In the genomic region with DNA sequence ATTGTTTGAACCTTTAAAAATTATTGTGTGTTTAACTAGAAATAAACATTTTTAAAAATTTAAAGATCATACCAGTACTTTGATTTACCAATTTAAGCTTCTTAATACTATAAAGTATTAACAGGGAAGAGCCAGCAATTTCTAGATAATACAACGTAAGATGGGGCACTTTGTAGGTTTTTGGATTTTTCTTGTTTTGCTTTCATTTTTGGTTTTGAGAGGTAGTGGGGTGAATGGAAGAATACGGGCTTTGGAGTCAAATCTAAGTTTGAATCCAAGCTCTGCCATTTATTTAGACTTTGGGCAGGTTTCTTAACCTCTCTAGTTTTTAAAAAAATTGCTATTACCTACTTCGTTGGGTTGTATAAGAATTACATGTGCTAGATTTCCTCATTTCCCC, we compare ENCODE assay signal across 26 cellular contexts. TPM values are rescaled to one million over a fixed set of nuclear protein-coding genes. Genes with fewer than 3 reads are reported as not detected.
DNase-seq lines count a peak whose midpoint lies in the region; ATAC-seq, FAIRE-seq and TF ChIP-seq lines count a peak whose summit lies in the region.
"Had no signal": no experiment of that assay in that cellular context is flagged by ENCODE, and none has a peak within 500 bp of the region (broad histone marks: within the 10 kb centered on the region; RNA-seq: fewer than 3 reads in every experiment).

No MANE protein-coding gene starts in this region.

- no peak overlapping the region for H3K9ac ChIP-seq in Karpas-422 (ENCODE audit: low read length)
- H3K9ac ChIP-seq: parathyroid adenoma had no signal

- no peak overlapping the region for H2AFZ ChIP-seq in Karpas-422 (ENCODE audit: low read length)
- H2AFZ ChIP-seq: parathyroid adenoma had no signal

- no peak for ATAC-seq in activated T-cell treated with anti-CD3 and anti-CD28 coated beads, Interleukin-2, amount 50 U/mL, for 72 hours (replicated peaks in 1 of 2)
- ATAC-seq in activated T-helper 17 cell treated with anti-CD3 and anti-CD28 coated beads, Interleukin-2, amount 50 U/mL, for 72 hours (replicated peaks), result no peak
- ATAC-seq: foreskin keratinocyte had no signal

- H3K9me3 ChIP-seq in Karpas-422 (ENCODE audit: low read length) (no peaks in the 10 kb centered on the region), spleen (no peaks in the 10 kb centered on the region)
- H3K9me3 ChIP-seq: uterus had no signal

- H3K4me3 ChIP-seq in Karpas-422 (ENCODE audit: low read length) (no peak overlapping the region), spleen (peak overlapping the region in 6 of 8 donors; percentile 5 to 55 (median 24))
- H3K4me3 ChIP-seq: SK-N-MC, uterus had no signal

- peak overlapping the region; percentile 23 for H3K4me2 ChIP-seq in Karpas-422 (ENCODE audit: low read depth, low read length, poor library complexity, severe bottlenecking)

- H3K36me3 ChIP-seq in Karpas-422 (ENCODE audit: insufficient read depth, low read length) (no peaks in the 10 kb centered on the region), spleen (no peaks in the 10 kb centered on the region)
- H3K36me3 ChIP-seq: uterus had no signal

- peaks cover 79% of the 10 kb centered on the region for H3K79me2 ChIP-seq in Karpas-422 (ENCODE audit: low read length)
- H3K79me2 ChIP-seq: parathyroid adenoma had no signal

- peaks cover 8% of the 10 kb centered on the region for H3K4me1 Mint-ChIP-seq in activated T-cell treated with anti-CD3 and anti-CD28 coated beads, Interleukin-2, amount 50 U/mL, for 72 hours (ENCODE audit: low read depth)
- H3K4me1 Mint-ChIP-seq in activated T-helper 17 cell treated with anti-CD3 and anti-CD28 coated beads, Interleukin-2, amount 50 U/mL, for 72 hours, result peaks cover 5% of the 10 kb centered on the region

- H3K4me1 ChIP-seq in Karpas-422 (ENCODE audit: low read length) (peaks cover 41% of the 10 kb centered on the region), spleen (no peaks in the 10 kb centered on the region)
- H3K4me1 ChIP-seq: parathyroid adenoma, uterus had no signal

- no peaks in the 10 kb centered on the region for H3K9me2 ChIP-seq in Karpas-422 (replicated peaks; ENCODE audit: insufficient read depth, low read length)

- FAIRE-seq in RCC 7860 (lab: Jason Lieb, UNC), result no peak
- FAIRE-seq: bronchial epithelial cell, keratinocyte, TTC549 had no signal

- peak overlapping the region; percentile 81 for H3K27ac Mint-ChIP-seq in activated T-cell treated with anti-CD3 and anti-CD28 coated beads, Interleukin-2, amount 50 U/mL, for 72 hours
- peak overlapping the region; percentile 79 for H3K27ac Mint-ChIP-seq in activated T-helper 17 cell treated with anti-CD3 and anti-CD28 coated beads, Interleukin-2, amount 50 U/mL, for 72 hours
- H3K27ac Mint-ChIP-seq: nephron had no signal

- H3K36me3 Mint-ChIP-seq in activated T-cell treated with anti-CD3 and anti-CD28 coated beads, Interleukin-2, amount 50 U/mL, for 72 hours (ENCODE audit: insufficient read depth in 2 of 2), result no peaks in the 10 kb centered on the region
- no peaks in the 10 kb centered on the region for H3K36me3 Mint-ChIP-seq in activated T-helper 17 cell treated with anti-CD3 and anti-CD28 coated beads, Interleukin-2, amount 50 U/mL, for 72 hours (ENCODE audit: low read depth)

- no peak for TF ChIP-seq POLR2A in spleen (IDR thresholded peaks at IDR 0.05)

- no peak overlapping the region for H3K27ac ChIP-seq in Karpas-422 (ENCODE audit: low read length)
- peak overlapping the region in 3 of 8 donors; percentile 6 to 22 (median 9) for H3K27ac ChIP-seq in spleen
- H3K27ac ChIP-seq: dorsolateral prefrontal cortex, epithelial cell of prostate, foreskin keratinocyte, parathyroid adenoma, SK-N-MC, uterus had no signal

- H4K20me1 ChIP-seq in Karpas-422 (ENCODE audit: insufficient read depth, low read depth, low read length), result no peaks in the 10 kb centered on the region

- intact Hi-C loops in spleen (cut with DNase I; ENCODE audit: low total_unique reads), result no loop called here

- DNase-seq in activated T-cell treated with anti-CD3 and anti-CD28 coated beads, Interleukin-2, amount 50 U/mL, for 72 hours, result no peak
- no peak for DNase-seq in activated T-cell treated with anti-CD3 and anti-CD28 coated beads, Interleukin-2, amount 50 U/mL, for 1 hour
- DNase-seq in Karpas-422 (no peak), spleen (no peak), NCI-H2227 treated with DMSO at 0.1 percent for 48 hours (lab: John Stamatoyannopoulos, UW) (no peak), NCI-H748 treated with DMSO at 0.1 percent for 48 hours (lab: John Stamatoyannopoulos, UW) (no peak), RCC 7860 (ENCODE audit: low spot score) (no peak)
- DNase-seq: activated CD4-positive, alpha-beta T cell treated with anti-CD3 and anti-CD28 coated beads for 4 hours; activated T-cell treated with anti-CD3 and anti-CD28 coated beads, Interleukin-2, amount 50 U/mL, for 48 hours; C1 segment of cervical spinal cord; dorsolateral prefrontal cortex; foreskin keratinocyte; hippocampal formation; mesendoderm; NCI-H187 treated with DMSO at 0.1 percent for 48 hours; NCI-H345; stimulated activated CD4-positive, alpha-beta T cell treated with anti-CD3 and anti-CD28 coated beads, Interleukin-1b, Interleukin-23, amount 100 ng/mL, for 48 hours; uterus had no signal

- no peaks in the 10 kb centered on the region for H3K27me3 ChIP-seq in Karpas-422 (ENCODE audit: low read length)
- no peaks in the 10 kb centered on the region for H3K27me3 ChIP-seq in spleen (replicated peaks in 1 of 7)
- H3K27me3 ChIP-seq: dorsolateral prefrontal cortex, foreskin keratinocyte, uterus had no signal

- H3K9me3 Mint-ChIP-seq in activated T-cell treated with anti-CD3 and anti-CD28 coated beads, Interleukin-2, amount 50 U/mL, for 72 hours, result peaks cover 0 to 2% of the 10 kb centered on the region in 2 donors
- no peaks in the 10 kb centered on the region for H3K9me3 Mint-ChIP-seq in activated T-helper 17 cell treated with anti-CD3 and anti-CD28 coated beads, Interleukin-2, amount 50 U/mL, for 72 hours
- H3K9me3 Mint-ChIP-seq: nephron had no signal

- WGBS in spleen, 5 donors, result 34 to 80% (median 39%) methylated on average over 3 of the region's 3 CpGs

- no peak for TF ChIP-seq CTCF in spleen (IDR thresholded peaks at IDR 0.05 in 8 of 11, conservative IDR thresholded peaks at IDR 0.05 in 3 of 11)

- H3K27me3 Mint-ChIP-seq in activated T-cell treated with anti-CD3 and anti-CD28 coated beads, Interleukin-2, amount 50 U/mL, for 72 hours (ENCODE audit: low read depth), result no peaks in the 10 kb centered on the region
- no peaks in the 10 kb centered on the region for H3K27me3 Mint-ChIP-seq in activated T-helper 17 cell treated with anti-CD3 and anti-CD28 coated beads, Interleukin-2, amount 50 U/mL, for 72 hours

- H3K4me3 Mint-ChIP-seq in activated T-cell treated with anti-CD3 and anti-CD28 coated beads, Interleukin-2, amount 50 U/mL, for 72 hours, result peak overlapping the region; percentile 8 to 73
- H3K4me3 Mint-ChIP-seq in activated T-helper 17 cell treated with anti-CD3 and anti-CD28 coated beads, Interleukin-2, amount 50 U/mL, for 72 hours, result peak overlapping the region; percentile 72
- H3K4me3 Mint-ChIP-seq: nephron had no signal

RNA-seq across cellular contexts. Expression of gene CSTPP1, which starts 44.9 kb away (rescaled TPM):
- 10 to 100 TPM; 20.4 to 21.2 TPM for total RNA-seq in activated T-cell treated with anti-CD3 and anti-CD28 coated beads, Interleukin-2, amount 50 U/mL, for 72 hours
- 61.1 and 78.4 TPM in 2 replicates for total RNA-seq in Karpas-422 (2014; rRNA removed; shearing (Covaris generic); ENCODE audit: low replicate concordance)
- total RNA-seq in activated T-helper 17 cell treated with anti-CD3 and anti-CD28 coated beads, Interleukin-2, amount 50 U/mL, for 72 hours, result 10 to 100 TPM; 15.2 to 19.4 TPM
- 10 to 100 TPM; 10.9 to 23.0 (median 16.2) TPM for total RNA-seq in spleen
- polyA plus RNA-seq in spleen, result 10 to 100 TPM in 1 of 3 donors, 1 to 10 TPM in 2; 8.6 to 10.8 (median 9.8) TPM
